9 cellular contexts compared by ENCODE assay signal in the genomic region with DNA sequence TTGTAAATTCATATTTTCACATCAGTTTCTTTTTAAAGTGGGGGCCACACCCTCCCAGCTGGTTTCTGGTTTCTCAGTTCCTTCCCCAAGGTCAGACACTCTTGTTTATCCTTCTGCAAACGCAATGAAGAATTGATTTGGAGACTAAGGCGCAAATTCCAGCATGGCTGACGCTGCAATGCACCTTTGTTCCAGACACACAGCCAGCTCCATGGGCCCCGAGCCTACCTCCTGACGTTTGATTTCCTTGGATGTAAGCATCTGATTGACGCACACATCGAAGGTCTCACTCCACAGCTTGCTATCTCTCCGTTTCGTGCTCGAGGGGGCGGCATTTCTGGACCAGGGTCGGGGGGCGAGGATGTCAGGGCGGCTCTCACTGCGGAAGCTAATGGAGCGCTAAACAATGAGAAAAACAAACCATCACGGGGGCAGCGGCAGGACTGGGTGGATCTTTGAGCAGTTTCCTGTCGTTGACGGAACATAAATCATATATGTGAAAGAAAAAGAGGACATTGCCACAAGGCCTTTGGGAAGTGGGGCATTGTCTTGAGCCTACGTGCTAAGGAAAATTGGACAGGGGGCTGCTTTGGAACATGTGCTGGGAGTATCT. TPM values are rescaled to one million over a fixed set of nuclear protein-coding genes. Genes with fewer than 3 reads are reported as not detected.
DNase-seq lines count a peak whose midpoint lies in the region; ATAC-seq and TF ChIP-seq lines count a peak whose summit lies in the region.
"Had no signal": no experiment of that assay in that cellular context is flagged by ENCODE, and none has a peak within 500 bp of the region (broad histone marks: within the 10 kb centered on the region; RNA-seq: fewer than 3 reads in every experiment).

No MANE protein-coding gene starts in this region.

- ATAC-seq in GM18868 (IDR thresholded peaks at IDR 0.05; ENCODE audit: unreplicated experiment) (no peak), HG03342 (IDR thresholded peaks at IDR 0.05; ENCODE audit: unreplicated experiment) (no peak)
- ATAC-seq: foreskin keratinocyte had no signal

- no peak overlapping the region for H2AFZ ChIP-seq in hepatocyte

- no peak for TF ChIP-seq CTCF in Peyer's patch (IDR thresholded peaks at IDR 0.05)
- TF ChIP-seq CTCF in hepatocyte (IDR thresholded peaks at IDR 0.05; ENCODE audit: poor library complexity) = no peak

- H3K4me1 ChIP-seq in Peyer's patch = peaks cover 0 to 19% (median 10%) of the 10 kb centered on the region in 4 donors
- peaks cover 33% of the 10 kb centered on the region for H3K4me1 ChIP-seq in effector memory CD4-positive, alpha-beta T cell (ENCODE audit: control insufficient read depth, insufficient read depth, low read length, poor library complexity, severe bottlenecking)
- H3K4me1 ChIP-seq in hepatocyte (ENCODE audit: insufficient read depth) = peaks cover 7% of the 10 kb centered on the region

- H3K9me3 ChIP-seq in Peyer's patch = no peaks in the 10 kb centered on the region
- no peaks in the 10 kb centered on the region for H3K9me3 ChIP-seq in effector memory CD4-positive, alpha-beta T cell (ENCODE audit: control insufficient read depth, low read length)
- no peaks in the 10 kb centered on the region for H3K9me3 ChIP-seq in hepatocyte (ENCODE audit: low read depth)

- TF ChIP-seq POLR2A in GM19193 (IDR thresholded peaks at IDR 0.05; ENCODE audit: extremely low read depth, insufficient read depth, insufficient read length) = peak; percentile 44
- no peak for TF ChIP-seq POLR2A in Peyer's patch (IDR thresholded peaks at IDR 0.05)

- H3K27ac ChIP-seq in Peyer's patch (peak overlapping the region; percentile 58 to 82 (median 76)), skin epidermis (peak overlapping the region in 15 of 21 experiments; percentile 23 to 83 (median 51)), hepatocyte (no peak overlapping the region)
- H3K27ac ChIP-seq in effector memory CD4-positive, alpha-beta T cell (ENCODE audit: insufficient read depth, low read length, poor library complexity, severe bottlenecking) = peak overlapping the region; percentile 62
- H3K27ac ChIP-seq: foreskin keratinocyte had no signal

- no peaks in the 10 kb centered on the region for H3K9me2 ChIP-seq in hepatocyte (replicated peaks; ENCODE audit: insufficient read depth)

- peaks cover 10% of the 10 kb centered on the region for H4K20me1 ChIP-seq in hepatocyte (ENCODE audit: insufficient read depth, poor library complexity, severe bottlenecking)

- 89% methylated on average over 21 of the region's 21 CpGs for WGBS in hepatocyte (ENCODE audit: low lambda C conversion rate, missing lambda C conversion rate)

- peaks cover 38% of the 10 kb centered on the region for H3K79me2 ChIP-seq in hepatocyte

- H3K4me2 ChIP-seq in hepatocyte = no peak overlapping the region

- peaks cover 0 to 4% (median 0%) of the 10 kb centered on the region in 3 donors for H3K36me3 ChIP-seq in Peyer's patch
- H3K36me3 ChIP-seq in effector memory CD4-positive, alpha-beta T cell (ENCODE audit: control insufficient read depth, insufficient read depth, low read length) = peaks cover 35% of the 10 kb centered on the region
- H3K36me3 ChIP-seq in hepatocyte (replicated peaks; ENCODE audit: insufficient read depth, low read depth) = no peaks in the 10 kb centered on the region

- H3K27me3 ChIP-seq in Peyer's patch = no peaks in the 10 kb centered on the region
- no peaks in the 10 kb centered on the region for H3K27me3 ChIP-seq in effector memory CD4-positive, alpha-beta T cell (replicated peaks; ENCODE audit: control insufficient read depth, insufficient read depth, low read length, poor library complexity, severe bottlenecking)
- H3K27me3 ChIP-seq in hepatocyte = no peaks in the 10 kb centered on the region
- H3K27me3 ChIP-seq: foreskin keratinocyte had no signal

- DNase-seq in Peyer's patch = peak in 2 of 3 donors; percentile 63 to 80
- DNase-seq in effector memory CD4-positive, alpha-beta T cell = no peak
- no peak for DNase-seq in KBM-7
- DNase-seq in hepatocyte (ENCODE audit: low spot score) = no peak
- DNase-seq: foreskin keratinocyte had no signal

- H3K4me3 ChIP-seq in Peyer's patch (peak overlapping the region; percentile 28 to 45 (median 35)), skin epidermis (peak overlapping the region in 2 of 7 experiments; percentile 8 to 28), hepatocyte (no peak overlapping the region)
- peak overlapping the region; percentile 36 for H3K4me3 ChIP-seq in effector memory CD4-positive, alpha-beta T cell (ENCODE audit: insufficient read depth, low read depth, low read length, poor library complexity, severe bottlenecking)

- in situ Hi-C loops in KBM-7 (cut with MboI; ENCODE audit: low pct_unique_long_range_greater_than_20kb, low sequenced_read_pairs) = no loop called here

RNA-seq across cellular contexts. Expression of gene ARHGEF3, which starts 46.9 kb away (rescaled TPM):
- total RNA-seq in Peyer's patch (10 to 100 TPM in 1 of 4 donors, 1 to 10 TPM in 3; 4.5 to 40.4 (median 6.2) TPM), hepatocyte (39.6 and 41.7 TPM in 2 replicates)
- 52.4 and 63.8 TPM in 2 replicates for polyA plus RNA-seq in hepatocyte

Comparison
In these comparisons a context has a peak if more than half of its experiments do, and no peak if none do; other contexts are left out.
1. DNase-seq: peak in Peyer's patch (2 of 3); none in effector memory CD4-positive, alpha-beta T cell (0 of 3), KBM-7 (single experiment) and hepatocyte (single experiment).